In genomic region chr1:113812661-113813135, GRCh38 we compare ENCODE assay signal across 8 cellular contexts. TPM values are rescaled to one million over a fixed set of nuclear protein-coding genes. Genes with fewer than 3 reads are reported as not detected.
DNase-seq lines count a peak whose midpoint lies in the region; ATAC-seq, FAIRE-seq and TF ChIP-seq lines count a peak whose summit lies in the region.

No MANE protein-coding gene starts in this region.

- H4K91ac ChIP-seq in IMR-90 (ENCODE audit: insufficient read depth, low read depth, low read length) = peak overlapping the region; percentile 81

- H3K4me2 ChIP-seq in BLaER1 = peak overlapping the region; percentile 69
- H3K4me2 ChIP-seq in IMR-90 (ENCODE audit: low read depth, low read length) = peak overlapping the region; percentile 77
- peak overlapping the region; percentile 58 for H3K4me2 ChIP-seq in GM12878 (ENCODE audit: control insufficient read depth, insufficient read depth)

- H2BK15ac ChIP-seq in IMR-90 (ENCODE audit: low read depth, low read length) = peak overlapping the region; percentile 59; the same call in 2 of the 3 replicates

- peaks cover 12% of the 10 kb centered on the region for H3K36me3 ChIP-seq in BLaER1
- H3K36me3 ChIP-seq in IMR-90 (ENCODE audit: control insufficient read depth, insufficient read depth, low read length) = no peaks in the 10 kb centered on the region
- 0 out of 4 replicates have a peak, but pooled peaks cover 0 to 3% of the 10 kb centered on the region in 2 experiments for H3K36me3 ChIP-seq in GM12878 (ENCODE audit: control insufficient read depth in 2 of 2, insufficient read depth in 2 of 2, low read length in 1 of 2)
- no peaks in the 10 kb centered on the region for H3K36me3 ChIP-seq in thoracic aorta

- dilution Hi-C loops in IMR-90 (cut with HindIII; ENCODE audit: low sequenced_read_pairs, unreplicated experiment) = no loop called here

- H3K4me1 ChIP-seq in BLaER1 (peaks cover 24% of the 10 kb centered on the region), IMR-90 (ENCODE audit: control insufficient read depth, insufficient read depth, low read length) (peaks cover 4% of the 10 kb centered on the region), GM12878 (ENCODE audit: control insufficient read depth, insufficient read depth, low read length) (no peaks in the 10 kb centered on the region), thoracic aorta (ENCODE audit: control insufficient read depth in 1 of 2, low read depth in 2 of 2) (peaks cover 19 to 24% of the 10 kb centered on the region in 2 donors)

- BruUV-seq in IMR-90 (replicated peaks; lab: Mats Ljungman, UMichigan) (no TSS peak), GM12878 (replicated peaks; lab: Mats Ljungman, UMichigan) (TSS peak; percentile 100)

- peaks cover 43% of the 10 kb centered on the region for H3K79me2 ChIP-seq in GM12878 (ENCODE audit: control insufficient read depth, insufficient read depth, low read length)

- SMC1A ChIA-PET in GM12878 (lab: Charles Lee; ENCODE audit: uncharacterized antibody, unreplicated experiment) = interaction anchor here (0.6 to 4.9 kb wide), 10 partner anchors 19 to 142 kb away, joined by 3 to 42 read pairs (median 10); partner anchors contain the start of gene PHTF1

- intact Hi-C loops in IMR-90 (cut with micrococcal nuclease) (loop anchor here (1.0 to 10.0 kb wide), 3 partner anchors 53 to 418 kb away; partner anchors contain the start of genes AP4B1, MAGI3 and PHTF1), GM12878 (cut with micrococcal nuclease; ENCODE audit: unreplicated experiment) (loop anchor here (1.0 kb wide), 1 partner anchor 93 kb away; the partner anchor contains the start of gene DCLRE1B)

- 100% methylated on average over 1 of the region's 13 CpGs; no CpG with 5 or more reads in 1 of the 2 experiments for WGBS in IMR-90 (ENCODE audit: extremely low coverage in 2 of 2, insufficient read length in 1 of 2), 2 experiments
- WGBS in GM12878 (ENCODE audit: insufficient coverage, insufficient replicate concordance, low lambda C conversion rate, missing lambda C conversion rate) = 17% methylated on average over 13 of the region's 13 CpGs

- peak overlapping the region; percentile 62; the same call in 1 of the 2 replicates for H3K18ac ChIP-seq in IMR-90 (ENCODE audit: low read depth, low read length)

- H2AFZ ChIP-seq in IMR-90 (replicated peaks; ENCODE audit: low read length, poor library complexity) (peak overlapping the region; percentile 92), GM12878 (ENCODE audit: control insufficient read depth, low read depth, low read length) (peak overlapping the region; percentile 68)

- TF ChIP-seq RAD21 in IMR-90 (IDR thresholded peaks at IDR 0.05; ENCODE audit: low read length) = no peak
- TF ChIP-seq RAD21 in GM12878 (IDR thresholded peaks at IDR 0.05; ENCODE audit: insufficient read depth, low read depth, low read length) = no peak

- H3K9me3 ChIP-seq in BLaER1 (peaks cover 9% of the 10 kb centered on the region), IMR-90 (ENCODE audit: control insufficient read depth, insufficient read depth, low read length) (no peaks in the 10 kb centered on the region), GM12878 (replicated peaks; ENCODE audit: control insufficient read depth, insufficient read depth, low read length) (no peaks in the 10 kb centered on the region; the same call in 2 of the 3 replicates), thoracic aorta (no peaks in the 10 kb centered on the region)

- RAD21 ChIA-PET in GM12878 (lab: Charles Lee; ENCODE audit: unreplicated experiment) = interaction anchor here (0.8 to 3.0 kb wide), 14 partner anchors 10 to 118 kb away, joined by 3 to 55 read pairs (median 4); partner anchors contain the start of genes AP4B1 and PHTF1

- H3K56ac ChIP-seq in IMR-90 (ENCODE audit: extremely low read depth, insufficient read depth, low read length) = peak overlapping the region; percentile 67

- POLR2A ChIA-PET in IMR-90 (lab: Charles Lee; ENCODE audit: unreplicated experiment) (interaction anchor here (1.0 kb wide), 2 partner anchors 29 to 425 kb away, joined by 3 to 4 read pairs; no protein-coding TSS in a partner anchor), GM12878 (lab: Charles Lee) (interaction anchor here (0.6 to 2.9 kb wide), 11 partner anchors 9 to 127 kb away, joined by 3 to 24 read pairs (median 4); partner anchors contain the start of gene PHTF1)

- CTCF ChIA-PET in IMR-90 (lab: Yijun Ruan, JAX) (interaction anchor here (0.6 kb wide), 1 partner anchor 78 kb away, joined by 3 read pairs; no protein-coding TSS in a partner anchor), GM12878 (lab: Yijun Ruan, JAX) (interaction anchor here (0.6 to 2.4 kb wide), 10 partner anchors 18 to 126 kb away, joined by 3 to 7 read pairs (median 4); partner anchors contain the start of genes AP4B1 and PHTF1)

- peak overlapping the region; percentile 64 for H3K9ac ChIP-seq in BLaER1
- peak overlapping the region; percentile 74 for H3K9ac ChIP-seq in IMR-90 (ENCODE audit: low read depth, low read length)
- peak overlapping the region; percentile 63 for H3K9ac ChIP-seq in GM12878 (ENCODE audit: control insufficient read depth, insufficient read depth, low read length)

- peaks cover 0 to 27% of the 10 kb centered on the region in 2 experiments; a peak in 2 of 4 replicates for H3K79me1 ChIP-seq in IMR-90 (ENCODE audit: low read depth in 1 of 2, low read length in 2 of 2)

- 0 out of 2 replicates have a peak overlapping the region, but pooled peaks have one; percentile 2 for H2BK20ac ChIP-seq in IMR-90 (ENCODE audit: low read depth, low read length)

- H4K8ac ChIP-seq in IMR-90 (ENCODE audit: low read depth in 2 of 2, low read length in 2 of 2) = peak overlapping the region; percentile 95

- TF ChIP-seq POLR2A in IMR-90 (IDR thresholded peaks at IDR 0.05; ENCODE audit: low read depth, low read length) = no peak
- no peak for TF ChIP-seq POLR2A in GM12878 (IDR thresholded peaks at IDR 0.05; ENCODE audit: low read depth, low read length)

- no peaks in the 10 kb centered on the region for H3K9me1 ChIP-seq in IMR-90 (ENCODE audit: insufficient read depth, low read length)

- DNase-seq in IMR-90 (no peak), GM12878 (ENCODE audit: low read depth, low spot score) (no peak), left kidney (ENCODE audit: low read depth, low spot score) (peak; percentile 72), thoracic aorta (ENCODE audit: low spot score) (no peak), glomerular visceral epithelial cell (ENCODE audit: extremely low spot score) (no peak)

- H4K20me1 ChIP-seq in BLaER1 (peaks cover 35% of the 10 kb centered on the region), IMR-90 (ENCODE audit: insufficient read depth, low read length) (peaks cover 22% of the 10 kb centered on the region; the same call in 1 of the 2 replicates), GM12878 (ENCODE audit: control insufficient read depth, insufficient read depth) (no peaks in the 10 kb centered on the region)

- peak overlapping the region; percentile 80 for H3K14ac ChIP-seq in IMR-90 (replicated peaks; ENCODE audit: low read depth, low read length)

- no peak; a peak in 1 of 4 replicates for TF ChIP-seq EP300 in GM12878 (IDR thresholded peaks at IDR 0.05; ENCODE audit: borderline replicate concordance in 1 of 2, control insufficient read depth in 1 of 2, low read depth in 2 of 2, low read length in 2 of 2)

- H4K5ac ChIP-seq in IMR-90 (ENCODE audit: low read depth, low read length) = peak overlapping the region; percentile 96

- peak overlapping the region; percentile 86 for H3K4ac ChIP-seq in IMR-90 (ENCODE audit: low read depth, low read length)

- H3K27me3 ChIP-seq in BLaER1 = no peaks in the 10 kb centered on the region
- H3K27me3 ChIP-seq in IMR-90 (ENCODE audit: control insufficient read depth, insufficient read depth, low read length) = no peaks in the 10 kb centered on the region
- H3K27me3 ChIP-seq in GM12878 (replicated peaks in 1 of 2; ENCODE audit: control insufficient read depth in 2 of 2, insufficient read depth in 2 of 2, low read length in 1 of 2) = no peaks in the 10 kb centered on the region
- no peaks in the 10 kb centered on the region for H3K27me3 ChIP-seq in thoracic aorta (replicated peaks; ENCODE audit: insufficient read depth)

- H2AK9ac ChIP-seq in IMR-90 (replicated peaks; ENCODE audit: low read depth, low read length, poor library complexity) = peak overlapping the region; percentile 89

- peak overlapping the region; percentile 43; the same call in 1 of the 2 replicates for H3K23ac ChIP-seq in IMR-90 (ENCODE audit: low read depth, low read length)

- in situ Hi-C loops in IMR-90 (cut with MboI; ENCODE audit: low sequenced_read_pairs) = no loop called here
- in situ Hi-C loops in GM12878 (cut with MboI) = no loop called here

- FAIRE-seq in GM12878 (lab: Jason Lieb, UNC) = no peak

- no peak for ATAC-seq in IMR-90 (ENCODE audit: low read depth)
- ATAC-seq in GM12878 = peak; percentile 9; the same call in 1 of the 3 replicates
- ATAC-seq in thoracic aorta (ENCODE audit: insufficient number of reproducible peaks, low FRiP score, low read depth) = peak; percentile 42
- no peak for ATAC-seq in HG02610 (IDR thresholded peaks at IDR 0.05; ENCODE audit: unreplicated experiment)
- no peak for ATAC-seq in HG03139 (IDR thresholded peaks at IDR 0.05; ENCODE audit: unreplicated experiment)

- H3K4me3 ChIP-seq in BLaER1 = peak overlapping the region; percentile 94
- peak overlapping the region; percentile 49 for H3K4me3 ChIP-seq in IMR-90 (ENCODE audit: insufficient read depth, low read depth, low read length)
- H3K4me3 ChIP-seq in GM12878 = peak overlapping the region; percentile 55; the same call in 1 of the 2 replicates
- H3K4me3 ChIP-seq in thoracic aorta = peak overlapping the region; percentile 83

- H2BK5ac ChIP-seq in IMR-90 (ENCODE audit: low read depth, low read length, poor library complexity, severe bottlenecking) = peak overlapping the region; percentile 91

- H3K27ac ChIP-seq in BLaER1 (peak overlapping the region; percentile 86), IMR-90 (ENCODE audit: insufficient read depth, low read length) (peak overlapping the region; percentile 60), GM12878 (ENCODE audit: control insufficient read depth, insufficient read depth) (peak overlapping the region; percentile 72), thoracic aorta (peak overlapping the region; percentile 84 to 85)

- TF ChIP-seq CTCF in IMR-90 (conservative IDR thresholded peaks at IDR 0.05; ENCODE audit: low read depth, low read length) = no peak
- TF ChIP-seq CTCF in GM12878 (IDR thresholded peaks at IDR 0.05 in 2 of 3, conservative IDR thresholded peaks at IDR 0.05 in 1 of 3; ENCODE audit: control insufficient read depth in 2 of 3, extremely low read depth in 1 of 3, insufficient read depth in 1 of 3, low read depth in 3 of 3, low read length in 3 of 3) = no peak
- TF ChIP-seq CTCF in thoracic aorta (IDR thresholded peaks at IDR 0.05) = peak; percentile 3

- H2AK5ac ChIP-seq in IMR-90 (ENCODE audit: low read depth, low read length) = peak overlapping the region; percentile 83

- peak overlapping the region; percentile 31; the same call in 1 of the 2 replicates for H2BK120ac ChIP-seq in IMR-90 (ENCODE audit: low read depth, low read length)

RNA-seq across cellular contexts. Expression of gene RSBN1, which starts 0.4 kb away (rescaled TPM):
- total RNA-seq in IMR-90 (2012; rRNA removed) (11.7 and 12.8 TPM in 2 replicates), GM12878 (2014; rRNA removed) (8.5 and 10.6 TPM in 2 replicates), GM12878 (2014; rRNA removed; fragmentation: Illumina TruSeq; extraction: Trizol) (12.1 and 12.4 TPM in 2 replicates), GM12878 (2021) (13.1 and 19.0 TPM in 2 replicates), thoracic aorta (10 to 100 TPM; 16.1 to 23.5 TPM)
- polyA plus RNA-seq in IMR-90 (2012; rRNA removed) (4.6 and 5.3 TPM in 2 replicates), GM12878 (2011; rRNA removed) (26.8 and 39.6 TPM in 2 replicates), GM12878 (2014; fragmentation: Illumina TruSeq; extraction: Trizol) (10.6 and 11.1 TPM in 2 replicates), GM12878 (2014; fragmentation: Nextera tagmentation; extraction: Ambion mirVana) (10 to 100 TPM in 1 of 2 experiments, 1 to 10 TPM in 1; 2.9 to 10.5 TPM), GM12878 (2014; rRNA removed) (6.5 and 8.4 TPM in 2 replicates), GM12878 (2016; fragmentation: Nextera tagmentation; extraction: Ambion mirVana) (10 to 100 TPM; 12.5 to 13.3 TPM)
- polyA plus RNA-seq in IMR-90 (2012; cell fraction: cytosol; rRNA removed) = 1.8 and 3.0 TPM in 2 replicates
- 3.0 and 10.1 TPM in 2 replicates for polyA plus RNA-seq in IMR-90 (2012; cell fraction: nucleus; rRNA removed; ENCODE audit: low replicate concordance)
- 40.4 and 41.8 TPM in 2 replicates for total RNA-seq in GM12878 (2013; cell fraction: nucleolus; rRNA removed)
- polyA plus RNA-seq in GM12878 (2011; ENCODE audit: low read depth) = 4.3 TPM
- polyA plus RNA-seq in GM12878 (2011; cell fraction: cytosol; rRNA removed) = 11.4 and 12.8 TPM in 2 replicates
- 13.4 and 22.1 TPM in 2 replicates for polyA plus RNA-seq in GM12878 (2011; cell fraction: nucleus; rRNA removed)
- polyA plus RNA-seq in GM12878 (2012) = 7.2 and 14.6 TPM in 2 replicates
- polyA minus RNA-seq in GM12878 (2011; rRNA and poly(A)+ RNA removed) = 56.2 and 120 TPM in 2 replicates
- polyA minus RNA-seq in GM12878 (2011; cell fraction: cytosol; rRNA and poly(A)+ RNA removed) = 19.8 and 26.3 TPM in 2 replicates
- polyA minus RNA-seq in GM12878 (2011; cell fraction: nucleus; rRNA and poly(A)+ RNA removed) = 16.7 and 22.0 TPM in 2 replicates

RNA-seq across cellular contexts. Expression of gene PHTF1, which starts 53.4 kb away (rescaled TPM):
- 13.3 and 20.6 TPM in 2 replicates for total RNA-seq in IMR-90 (2012; rRNA removed)
- 7.6 and 9.6 TPM in 2 replicates for polyA plus RNA-seq in IMR-90 (2012; rRNA removed)
- polyA plus RNA-seq in IMR-90 (2012; cell fraction: cytosol; rRNA removed) = 3.6 and 3.7 TPM in 2 replicates
- polyA plus RNA-seq in IMR-90 (2012; cell fraction: nucleus; rRNA removed; ENCODE audit: low replicate concordance) = 6.1 and 13.0 TPM in 2 replicates
- 83.8 and 83.9 TPM in 2 replicates for total RNA-seq in GM12878 (2013; cell fraction: nucleolus; rRNA removed)
- total RNA-seq in GM12878 (2014; rRNA removed) = 22.1 and 24.6 TPM in 2 replicates
- 25.5 and 25.6 TPM in 2 replicates for total RNA-seq in GM12878 (2014; rRNA removed; fragmentation: Illumina TruSeq; extraction: Trizol)
- total RNA-seq in GM12878 (2021) = 20.3 and 26.9 TPM in 2 replicates
- polyA plus RNA-seq in GM12878 (2011; ENCODE audit: low read depth) = 12.2 TPM
- 26.1 and 42.4 TPM in 2 replicates for polyA plus RNA-seq in GM12878 (2011; rRNA removed)
- 14.3 and 14.5 TPM in 2 replicates for polyA plus RNA-seq in GM12878 (2011; cell fraction: cytosol; rRNA removed)
- 30.9 and 34.2 TPM in 2 replicates for polyA plus RNA-seq in GM12878 (2011; cell fraction: nucleus; rRNA removed)
- polyA plus RNA-seq in GM12878 (2012) = 14.3 and 15.0 TPM in 2 replicates
- 19.6 and 25.9 TPM in 2 replicates for polyA plus RNA-seq in GM12878 (2014; fragmentation: Illumina TruSeq; extraction: Trizol)
- polyA plus RNA-seq in GM12878 (2014; fragmentation: Nextera tagmentation; extraction: Ambion mirVana) = 10 to 100 TPM in 1 of 2 experiments, 1 to 10 TPM in 1; 7.8 to 12.6 TPM
- polyA plus RNA-seq in GM12878 (2014; rRNA removed) = 19.6 and 22.7 TPM in 2 replicates
- polyA plus RNA-seq in GM12878 (2016; fragmentation: Nextera tagmentation; extraction: Ambion mirVana) = 10 to 100 TPM; 28.8 to 37.6 TPM
- polyA minus RNA-seq in GM12878 (2011; rRNA and poly(A)+ RNA removed) = 24.4 and 30.8 TPM in 2 replicates
- 7.8 and 10.3 TPM in 2 replicates for polyA minus RNA-seq in GM12878 (2011; cell fraction: cytosol; rRNA and poly(A)+ RNA removed)
- 32.9 and 58.7 TPM in 2 replicates for polyA minus RNA-seq in GM12878 (2011; cell fraction: nucleus; rRNA and poly(A)+ RNA removed)
- total RNA-seq in thoracic aorta = 10 to 100 TPM; 21.2 to 21.3 TPM

RNA-seq across cellular contexts. Expression of gene PTPN22, which starts 58.8 kb away (rescaled TPM):
- total RNA-seq in IMR-90 (2012; rRNA removed) (0.18 and 0.28 TPM in 2 replicates), GM12878 (2014; rRNA removed) (43.3 and 55.3 TPM in 2 replicates), GM12878 (2014; rRNA removed; fragmentation: Illumina TruSeq; extraction: Trizol) (62.1 and 66.0 TPM in 2 replicates), GM12878 (2021) (39.5 and 46.6 TPM in 2 replicates), thoracic aorta (1 to 10 TPM; 6.6 to 8.1 TPM)
- polyA plus RNA-seq in IMR-90 (2012; rRNA removed) (0.07 and 0.14 TPM in 2 replicates), GM12878 (2011; rRNA removed) (29.6 and 45.0 TPM in 2 replicates), GM12878 (2014; fragmentation: Illumina TruSeq; extraction: Trizol) (65.1 and 89.6 TPM in 2 replicates), GM12878 (2014; fragmentation: Nextera tagmentation; extraction: Ambion mirVana) (10 to 100 TPM; 30.3 to 32.3 TPM), GM12878 (2014; rRNA removed) (21.1 and 22.8 TPM in 2 replicates), GM12878 (2016; fragmentation: Nextera tagmentation; extraction: Ambion mirVana) (10 to 100 TPM; 47.0 to 49.6 TPM)
- polyA plus RNA-seq in IMR-90 (2012; cell fraction: cytosol; rRNA removed) = 0.01 TPM in 1 of 2 replicates, not detected in the other
- 0.02 and 0.32 TPM in 2 replicates for polyA plus RNA-seq in IMR-90 (2012; cell fraction: nucleus; rRNA removed; ENCODE audit: low replicate concordance)
- total RNA-seq in GM12878 (2013; cell fraction: nucleolus; rRNA removed) = 139 and 163 TPM in 2 replicates
- polyA plus RNA-seq in GM12878 (2011; ENCODE audit: low read depth) = 16.1 TPM
- polyA plus RNA-seq in GM12878 (2011; cell fraction: cytosol; rRNA removed) = 8.7 and 12.8 TPM in 2 replicates
- 36.0 and 36.3 TPM in 2 replicates for polyA plus RNA-seq in GM12878 (2011; cell fraction: nucleus; rRNA removed)
- polyA plus RNA-seq in GM12878 (2012) = 28.2 and 29.1 TPM in 2 replicates
- 22.6 and 44.8 TPM in 2 replicates for polyA minus RNA-seq in GM12878 (2011; rRNA and poly(A)+ RNA removed)
- 9.9 and 18.0 TPM in 2 replicates for polyA minus RNA-seq in GM12878 (2011; cell fraction: cytosol; rRNA and poly(A)+ RNA removed)
- polyA minus RNA-seq in GM12878 (2011; cell fraction: nucleus; rRNA and poly(A)+ RNA removed) = 34.8 and 53.2 TPM in 2 replicates

Comparison
In these comparisons a context has a peak if more than half of its experiments do, and no peak if none do; other contexts are left out.
1. ATAC-seq: peak in GM12878 (single experiment) and thoracic aorta (single experiment); none in IMR-90 (single experiment), HG02610 (single experiment) and HG03139 (single experiment).
2. RNA of gene PTPN22, which starts 58.8 kb away (total RNA-seq): 39.5 to 163 TPM in GM12878; 6.6 to 8.1 TPM in thoracic aorta and 0.18 to 0.28 TPM in IMR-90; every median in the first group is over 4 times any median in the second.
3. Peak in every context shown above with its lines, with median percentiles within 50 percentile points of each other: H3K27ac ChIP-seq, H3K4me2 ChIP-seq, H3K4me3 ChIP-seq and H3K9ac ChIP-seq.